8 cellular contexts compared by ENCODE assay signal in the genomic region with DNA sequence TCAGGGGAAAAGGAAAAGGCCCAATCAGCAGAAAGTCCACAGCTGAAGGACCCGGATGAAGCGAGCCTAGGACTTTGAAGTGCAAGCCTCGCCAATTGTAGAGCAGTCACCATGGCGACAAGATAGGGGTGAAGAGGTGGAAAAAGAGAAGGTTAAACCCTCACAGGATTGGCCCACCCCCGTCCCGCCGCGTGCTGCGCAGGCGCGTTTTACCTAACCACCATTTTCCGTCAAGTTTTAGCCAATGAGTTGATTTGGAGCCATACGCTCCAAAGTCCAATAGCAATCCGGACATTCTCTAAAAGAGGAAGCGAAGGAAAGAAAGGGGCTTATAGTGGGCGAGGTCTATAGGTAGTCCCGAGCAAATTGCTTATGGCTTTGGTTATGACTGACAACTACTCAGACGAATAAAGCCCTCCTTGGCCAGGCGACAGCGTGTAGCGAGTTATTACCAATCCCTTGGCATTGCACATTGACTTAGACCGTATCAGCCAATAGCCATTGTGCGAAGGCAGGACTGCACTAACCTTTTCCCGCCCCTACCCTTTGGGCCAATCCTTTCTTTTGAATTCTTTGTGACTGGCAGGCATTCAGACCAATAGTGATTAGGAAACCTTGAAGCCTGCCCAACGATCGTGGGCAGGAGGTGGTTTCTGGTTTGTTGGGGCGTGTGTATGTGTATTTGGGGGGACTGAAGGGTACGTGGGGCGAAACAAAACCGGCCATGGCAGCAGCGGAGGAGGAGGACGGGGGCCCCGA. TPM values are rescaled to one million over a fixed set of nuclear protein-coding genes. Genes with fewer than 3 reads are reported as not detected.
A peak's percentile ranks its signal among the peaks of the same experiment; 100 is the strongest.
DNase-seq lines count a peak whose midpoint lies in the region; ATAC-seq and TF ChIP-seq lines count a peak whose summit lies in the region.

A gene with protein sequence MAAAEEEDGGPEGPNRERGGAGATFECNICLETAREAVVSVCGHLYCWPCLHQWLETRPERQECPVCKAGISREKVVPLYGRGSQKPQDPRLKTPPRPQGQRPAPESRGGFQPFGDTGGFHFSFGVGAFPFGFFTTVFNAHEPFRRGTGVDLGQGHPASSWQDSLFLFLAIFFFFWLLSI (plus strand): TSS at position 618 of the 759 bp plus-strand sequence. CDS start 107 bp downstream, at position 725.

- CTCF ChIA-PET in PC-9 (lab: Charles Lee), result interaction anchor here (0.9 kb wide), 1 partner anchor 13 kb away, joined by 4 read pairs; a partner anchor contains a TSS

- peak within 1 kb of the TSS; percentile 94 for H3K4me3 Mint-ChIP-seq in activated T-cell treated with anti-CD3 and anti-CD28 coated beads, Interleukin-2, amount 50 U/mL, for 24 hours

- H3K79me2 ChIP-seq in PC-9 (ENCODE audit: low read depth), result peaks cover 29% of the 10 kb centered on the region

- H3K27ac Mint-ChIP-seq in activated T-cell treated with anti-CD3 and anti-CD28 coated beads, Interleukin-2, amount 50 U/mL, for 24 hours, result peak within 1 kb of the TSS; percentile 99

- TF ChIP-seq CTCF in PC-9 (conservative IDR thresholded peaks at IDR 0.05), result no peak

- no peaks in the 10 kb centered on the region for H4K20me1 ChIP-seq in PC-9 (ENCODE audit: insufficient read depth)

- intact Hi-C loops in PC-9 (cut with micrococcal nuclease; ENCODE audit: unreplicated experiment), result loop anchor here (1.0 to 10.0 kb wide), 5 partner anchors 12 to 513 kb away; a partner anchor contains a TSS

- no TSS peak for BruUV-seq in PC-9 (replicated peaks; lab: Mats Ljungman, UMichigan)

- peak; percentile 100 for DNase-seq in DMS114 treated with DMSO at 0.1 percent for 48 hours (lab: John Stamatoyannopoulos, UW; ENCODE audit: unreplicated experiment)
- DNase-seq in Jurkat, Clone E6-1 (ENCODE audit: low read depth, low spot score), result peak; percentile 100
- DNase-seq in PC-9, result peak; percentile 91 to 99
- DNase-seq in activated T-cell treated with anti-CD3 and anti-CD28 coated beads, Interleukin-2, amount 50 U/mL, for 24 hours, result peak; percentile 87
- DNase-seq in erythroblast (lab: John Stamatoyannopoulos, UW), result peak; percentile 98 to 100
- peak; percentile 78 to 79 for DNase-seq in stimulated activated CD8-positive, alpha-beta memory T cell treated with anti-CD3 and anti-CD28 coated beads, Interleukin-7, amount 100 ng/mL, for 1 hour (ENCODE audit: low read depth in 2 of 2)

- H3K9me3 Mint-ChIP-seq in activated T-cell treated with anti-CD3 and anti-CD28 coated beads, Interleukin-2, amount 50 U/mL, for 24 hours, result no peaks in the 10 kb centered on the region

- H3K27me3 ChIP-seq in PC-9 (ENCODE audit: insufficient read depth, low read depth), result no peaks in the 10 kb centered on the region
- no peaks in the 10 kb centered on the region for H3K27me3 ChIP-seq in mucosa of rectum (ENCODE audit: control insufficient read depth in 2 of 2, insufficient read depth in 2 of 2, low read length in 2 of 2)

- ATAC-seq in GM21619 (IDR thresholded peaks at IDR 0.05; ENCODE audit: unreplicated experiment), result peak; percentile 78

- H3F3A ChIP-seq in PC-9 (ENCODE audit: insufficient read depth, low read depth), result peaks cover 15% of the 10 kb centered on the region; the same call in 1 of the 2 replicates

- H3K4me2 ChIP-seq in PC-9, result peak within 1 kb of the TSS; percentile 83

- no peaks in the 10 kb centered on the region for H3K27me3 Mint-ChIP-seq in activated T-cell treated with anti-CD3 and anti-CD28 coated beads, Interleukin-2, amount 50 U/mL, for 24 hours

- TF ChIP-seq POLR2A in erythroblast (IDR thresholded peaks at IDR 0.05; ENCODE audit: low read length), result peak; percentile 80

- H3K36me3 Mint-ChIP-seq in activated T-cell treated with anti-CD3 and anti-CD28 coated beads, Interleukin-2, amount 50 U/mL, for 24 hours (ENCODE audit: low read depth), result peaks cover 48% of the 10 kb centered on the region

- H3K36me3 ChIP-seq in PC-9 (ENCODE audit: low read depth) (no peaks in the 10 kb centered on the region), mucosa of rectum (ENCODE audit: control insufficient read depth in 2 of 2, insufficient read depth in 2 of 2, low read length in 2 of 2) (peaks cover 8 to 20% of the 10 kb centered on the region in 2 donors)

- H3K4me3 ChIP-seq in Jurkat, Clone E6-1 (ENCODE audit: low read length), result peak within 1 kb of the TSS; percentile 96
- H3K4me3 ChIP-seq in PC-9, result peak within 1 kb of the TSS; percentile 98
- H3K4me3 ChIP-seq in mucosa of rectum (ENCODE audit: low read length in 2 of 2), result peak within 1 kb of the TSS; percentile 91 to 97

- H3K9ac ChIP-seq in mucosa of rectum (ENCODE audit: low read depth in 1 of 2, low read length in 2 of 2), result peak within 1 kb of the TSS; percentile 75 to 94

- peaks cover 29% of the 10 kb centered on the region for H3K4me1 ChIP-seq in PC-9 (replicated peaks; ENCODE audit: insufficient read depth)
- peaks cover 32 to 47% of the 10 kb centered on the region in 2 donors for H3K4me1 ChIP-seq in mucosa of rectum (ENCODE audit: control insufficient read depth in 2 of 2, insufficient read depth in 2 of 2, low read length in 2 of 2)

- no peaks in the 10 kb centered on the region for H3K9me2 ChIP-seq in PC-9 (ENCODE audit: insufficient read depth)

- peak within 1 kb of the TSS; percentile 76 for H2AFZ ChIP-seq in PC-9

- H3K27ac ChIP-seq in PC-9 (peak within 1 kb of the TSS; percentile 86), mucosa of rectum (ENCODE audit: low read depth in 2 of 2, low read length in 2 of 2) (peak within 1 kb of the TSS; percentile 98)

- no peaks in the 10 kb centered on the region for H3K9me3 ChIP-seq in PC-9 (ENCODE audit: insufficient read depth, low read depth)
- H3K9me3 ChIP-seq in mucosa of rectum (ENCODE audit: control insufficient read depth in 2 of 2, low read length in 2 of 2), result no peaks in the 10 kb centered on the region

- POLR2A ChIA-PET in PC-9 (lab: Charles Lee; ENCODE audit: unreplicated experiment), result interaction anchor here (0.6 to 1.1 kb wide), 6 partner anchors 12 to 611 kb away, joined by 5 to 9 read pairs (median 6); a partner anchor contains a TSS

- peaks cover 78% of the 10 kb centered on the region for H3K4me1 Mint-ChIP-seq in activated T-cell treated with anti-CD3 and anti-CD28 coated beads, Interleukin-2, amount 50 U/mL, for 24 hours (ENCODE audit: low read depth)

RNA-seq across cellular contexts. Expression of the gene that starts here (rescaled TPM):
- 112 TPM for polyA plus RNA-seq in Jurkat, Clone E6-1 (2012; ENCODE audit: insufficient read depth, insufficient read length)
- total RNA-seq in PC-9 (2021), result 45.6 and 51.3 TPM in 2 replicates

Comparison
In these comparisons a context has a peak if more than half of its experiments do, and no peak if none do; other contexts are left out.
1. Peak in every context shown above with its lines: DNase-seq, ATAC-seq, H3K4me3 ChIP-seq and H3K27ac ChIP-seq.